In the genomic region with DNA sequence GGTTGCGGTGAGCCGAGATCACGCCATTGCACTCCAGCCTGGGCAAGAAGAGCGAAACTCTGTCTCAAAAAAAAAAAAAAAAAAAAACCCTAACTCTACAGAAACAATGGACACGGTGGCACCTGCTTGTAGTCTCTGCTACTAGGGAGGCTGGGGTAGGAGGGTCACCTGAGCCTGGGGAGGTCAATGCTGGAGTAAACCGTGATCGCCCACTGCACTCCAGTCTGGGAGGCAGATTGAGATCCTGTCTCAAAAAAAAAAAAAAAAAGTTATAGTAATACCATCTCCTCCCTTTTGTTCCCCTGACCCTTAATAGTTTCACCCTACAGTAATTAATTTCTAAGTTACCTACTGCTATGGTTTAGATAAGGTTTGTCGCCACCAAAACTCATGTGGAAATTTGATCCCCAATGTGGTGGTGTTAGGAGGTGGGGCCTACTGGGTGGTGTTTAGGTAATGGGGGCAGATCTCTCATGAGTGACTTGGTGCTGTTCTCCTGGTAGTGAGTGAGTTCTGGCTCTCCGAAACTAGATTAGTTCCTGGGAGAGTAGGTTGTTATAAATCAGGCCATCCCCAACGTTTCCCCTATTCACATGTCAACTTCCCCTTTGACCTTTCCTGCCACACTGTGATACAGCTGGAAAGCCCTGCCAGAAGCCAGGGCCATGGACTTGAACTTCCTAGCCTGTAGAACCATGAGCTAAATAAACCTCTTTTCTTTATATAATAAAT, we compare ENCODE assay signal across 17 cellular contexts. TPM values are rescaled to one million over a fixed set of nuclear protein-coding genes. Genes with fewer than 3 reads are reported as not detected.
DNase-seq lines count a peak whose midpoint lies in the region; ATAC-seq, FAIRE-seq and TF ChIP-seq lines count a peak whose summit lies in the region.
"Had no signal": no experiment of that assay in that cellular context is flagged by ENCODE, and none has a peak within 500 bp of the region (broad histone marks: within the 10 kb centered on the region; RNA-seq: fewer than 3 reads in every experiment).

No MANE protein-coding gene starts in this region.

- no peak for TF ChIP-seq EP300 in K562 (IDR thresholded peaks at IDR 0.05; ENCODE audit: low read length)

- no peak overlapping the region for H3K4me2 ChIP-seq in K562 (ENCODE audit: insufficient read depth, low read length)
- H3K4me2 ChIP-seq: KMS-11 had no signal

- peaks cover 2% of the 10 kb centered on the region for H3K36me3 Mint-ChIP-seq in progenitor cell of endocrine pancreas (ENCODE audit: insufficient read depth)
- H3K36me3 Mint-ChIP-seq in type B pancreatic cell = no peaks in the 10 kb centered on the region

- no peak for TF ChIP-seq POLR2A in GM12891 (IDR thresholded peaks at IDR 0.05; ENCODE audit: low read depth, low read length)
- no peak for TF ChIP-seq POLR2A in K562 (conservative IDR thresholded peaks at IDR 0.05)
- no peak for TF ChIP-seq POLR2A in GM18505 (IDR thresholded peaks at IDR 0.05; ENCODE audit: borderline replicate concordance, extremely low read depth, insufficient read depth, insufficient read length)

- H3K27me3 ChIP-seq in K562 (ENCODE audit: control insufficient read depth in 2 of 2, insufficient read depth in 2 of 2, low read length in 2 of 2) = no peaks in the 10 kb centered on the region

- no peak overlapping the region for H3K4me3 Mint-ChIP-seq in progenitor cell of endocrine pancreas (ENCODE audit: low read depth)
- H3K4me3 Mint-ChIP-seq in type B pancreatic cell = no peak overlapping the region
- H3K4me3 Mint-ChIP-seq: CD4-positive, alpha-beta memory T cell had no signal

- no peak overlapping the region for H3K27ac ChIP-seq in HEK293 (ENCODE audit: extremely low read depth, low read depth, low read length)
- H3K27ac ChIP-seq in K562 (ENCODE audit: extremely low read depth, low read depth, low read length) = no peak overlapping the region
- H3K27ac ChIP-seq: KMS-11 had no signal

- TF ChIP-seq CTCF in HEK293 (tag by site-specific recombination; IDR thresholded peaks at IDR 0.05) (no peak), K562 (IDR thresholded peaks at IDR 0.05 in 2 of 3, conservative IDR thresholded peaks at IDR 0.05 in 1 of 3; ENCODE audit: insufficient read depth in 2 of 3, low read depth in 1 of 3, low read length in 3 of 3) (no peak), progenitor cell of endocrine pancreas (IDR thresholded peaks at IDR 0.05; ENCODE audit: unreplicated experiment) (no peak), type B pancreatic cell (conservative IDR thresholded peaks at IDR 0.05) (no peak)

- in situ Hi-C loops in K562 (cut with MboI) = no loop called here

- H3K27me3 Mint-ChIP-seq in progenitor cell of endocrine pancreas = no peaks in the 10 kb centered on the region
- no peaks in the 10 kb centered on the region for H3K27me3 Mint-ChIP-seq in type B pancreatic cell
- H3K27me3 Mint-ChIP-seq: CD4-positive, alpha-beta memory T cell had no signal

- peaks cover 0 to 9% of the 10 kb centered on the region in 2 experiments; a peak in 1 of 3 replicates for H3K36me3 ChIP-seq in HEK293 (ENCODE audit: control insufficient read depth in 2 of 2, insufficient read depth in 1 of 2, low read length in 2 of 2)
- peaks cover 13% of the 10 kb centered on the region; the same call in 1 of the 3 replicates for H3K36me3 ChIP-seq in K562 (ENCODE audit: control insufficient read depth, insufficient read depth, low read length)

- H3K9me1 ChIP-seq in K562 (ENCODE audit: control insufficient read depth, insufficient read depth, low read length) = no peaks in the 10 kb centered on the region

- H3K4me1 Mint-ChIP-seq in progenitor cell of endocrine pancreas (ENCODE audit: low read depth) (peaks cover 2% of the 10 kb centered on the region), type B pancreatic cell (ENCODE audit: unreplicated experiment) (peaks cover 12% of the 10 kb centered on the region)

- no peak for DNase-seq in GM12891 (ENCODE audit: insufficient read length, low spot score)
- DNase-seq in K562 (ENCODE audit: extremely low read depth in 1 of 4, low spot score in 3 of 4) = peak in 3 of 4 experiments; percentile 11 to 68 (median 23)
- DNase-seq in progenitor cell of endocrine pancreas (ENCODE audit: low spot score, unreplicated experiment) = no peak
- no peak for DNase-seq in NCI-H1105 treated with DMSO at 0.1 percent for 48 hours (lab: John Stamatoyannopoulos, UW)
- no peak for DNase-seq in type B pancreatic cell (ENCODE audit: extremely low spot score, unreplicated experiment)
- DNase-seq: CD4-positive, alpha-beta memory T cell; NCI-H1105; NCI-H1694 treated with DMSO at 0.1 percent for 48 hours; NCI-H2107; NCI-H2227 treated with DMSO at 0.1 percent for 48 hours; NCI-H524 had no signal

- no peaks in the 10 kb centered on the region for H3K4me1 ChIP-seq in HEK293 (ENCODE audit: control insufficient read depth, insufficient read depth, low read length)
- H3K4me1 ChIP-seq in K562 (replicated peaks in 1 of 2; ENCODE audit: control insufficient read depth in 2 of 2, insufficient read depth in 2 of 2, low read length in 2 of 2) = peaks cover 6 to 7% of the 10 kb centered on the region in 2 experiments; a peak in 4 of 5 replicates

- CTCF ChIA-PET in HEK293 (lab: Yijun Ruan, JAX) (no interaction called here), K562 (lab: Yijun Ruan, JAX; ENCODE audit: low intra/inter-chr PET ratio) (no interaction called here)

- peak; percentile 16 for FAIRE-seq in GM12891 (lab: Jason Lieb, UNC)
- FAIRE-seq in K562 (lab: Jason Lieb, UNC) = peak; percentile 66

- no peak overlapping the region for H3K9ac ChIP-seq in K562 (ENCODE audit: insufficient read depth in 1 of 2, low read depth in 2 of 2, low read length in 2 of 2)
- H3K9ac ChIP-seq: KMS-11 had no signal

- no peak overlapping the region for H2AFZ ChIP-seq in K562 (ENCODE audit: low read depth, low read length)

- H3K9me3 ChIP-seq in HEK293 (ENCODE audit: control insufficient read depth, insufficient read depth, low read depth, low read length) = no peaks in the 10 kb centered on the region
- no peaks in the 10 kb centered on the region for H3K9me3 ChIP-seq in K562 (replicated peaks; ENCODE audit: control insufficient read depth, insufficient read depth, low read depth, low read length)

- H3K79me2 ChIP-seq in K562 (ENCODE audit: control insufficient read depth, insufficient read depth, low read length) = peaks cover 81% of the 10 kb centered on the region

- no peak overlapping the region for H3K4me3 ChIP-seq in HEK293 (ENCODE audit: low read depth, low read length)
- H3K4me3 ChIP-seq in K562 = no peak overlapping the region

- no peaks in the 10 kb centered on the region; the same call in 1 of the 2 replicates for H4K20me1 ChIP-seq in K562 (replicated peaks; ENCODE audit: control insufficient read depth, insufficient read depth, low read length)

- TF ChIP-seq RAD21 in K562 (CRISPR knock-in tag; conservative IDR thresholded peaks at IDR 0.05 in 1 of 2, IDR thresholded peaks at IDR 0.05 in 1 of 2) = no peak

- 18% methylated on average over 5 of the region's 10 CpGs for WGBS in K562 (ENCODE audit: insufficient coverage, low coverage, missing lambda C conversion rate)

- BruUV-seq in K562 (replicated peaks; lab: Mats Ljungman, UMichigan) = no TSS peak

- POLR2A ChIA-PET in HEK293 (lab: Yijun Ruan, JAX) = interaction anchor here (0.6 to 1.3 kb wide), 2 partner anchors 13 to 188 kb away, joined by 3 to 5 read pairs; no protein-coding TSS in a partner anchor
- POLR2A ChIA-PET in K562 (lab: Yijun Ruan, JAX) = interaction anchor here (0.6 to 2.5 kb wide), 3 partner anchors 10 to 682 kb away, joined by 3 to 10 read pairs (median 3); a partner anchor contains a TSS

- ATAC-seq in K562 (peak; percentile 81), HG02973 (IDR thresholded peaks at IDR 0.05; ENCODE audit: unreplicated experiment) (no peak), GM18505 (IDR thresholded peaks at IDR 0.05; ENCODE audit: unreplicated experiment) (no peak)
- ATAC-seq: HCT116, Panc1 had no signal

- intact Hi-C loops in K562 (cut with micrococcal nuclease) = no loop called here

- H3K9me3 Mint-ChIP-seq in progenitor cell of endocrine pancreas (ENCODE audit: low read depth) = no peaks in the 10 kb centered on the region
- no peaks in the 10 kb centered on the region for H3K9me3 Mint-ChIP-seq in type B pancreatic cell
- H3K9me3 Mint-ChIP-seq: CD4-positive, alpha-beta memory T cell had no signal

- H3K27ac Mint-ChIP-seq in progenitor cell of endocrine pancreas (peak overlapping the region; percentile 86), type B pancreatic cell (no peak overlapping the region)

RNA-seq across cellular contexts. Expression of a gene that starts 9.8 kb away (rescaled TPM):
- 12.0 TPM for polyA plus RNA-seq in GM12891 (2012; ENCODE audit: low read depth, missing spikeins)
- total RNA-seq in K562 (2011; cell fraction: chromatin; rRNA removed; ENCODE audit: low replicate concordance) = 67.9 and 105 TPM in 2 replicates
- total RNA-seq in K562 (2011; cell fraction: nucleolus; rRNA removed) = 41.7 and 47.5 TPM in 2 replicates
- total RNA-seq in K562 (2011; cell fraction: nucleoplasm; rRNA removed) = 69.1 and 89.4 TPM in 2 replicates
- total RNA-seq in K562 (2014; rRNA removed) (11.6 and 13.6 TPM in 2 replicates), K562 (2014; rRNA removed; fragmentation: Illumina TruSeq; extraction: Trizol) (14.6 and 17.4 TPM in 2 replicates), K562 (2015; rRNA removed; fragmentation: Illumina TruSeq; extraction: Trizol) (15.5 and 17.5 TPM in 2 replicates), K562 (2021) (21.2 and 24.1 TPM in 2 replicates), progenitor cell of endocrine pancreas (26.8 and 30.5 TPM in 2 replicates), type B pancreatic cell (ENCODE audit: low replicate concordance) (18.4 and 19.0 TPM in 2 replicates)
- polyA plus RNA-seq in K562 (2011; rRNA removed) (23.6 and 37.6 TPM in 2 replicates), K562 (2014; fragmentation: Illumina TruSeq; extraction: Trizol) (20.8 and 24.8 TPM in 2 replicates), K562 (2014; fragmentation: Nextera tagmentation; extraction: Ambion mirVana) (1 to 10 TPM; 7.2 to 8.0 TPM), K562 (2014; rRNA removed) (15.4 and 20.1 TPM in 2 replicates)
- polyA plus RNA-seq in K562 (2011; cell fraction: cytosol; rRNA removed) = 26.7 and 30.1 TPM in 2 replicates
- polyA plus RNA-seq in K562 (2011; cell fraction: nucleus; rRNA removed) = 48.3 and 53.6 TPM in 2 replicates
- 17.4 and 33.7 TPM in 2 replicates for polyA plus RNA-seq in K562 (2012)
- 31.9 and 41.8 TPM in 2 replicates for polyA minus RNA-seq in K562 (2011; rRNA and poly(A)+ RNA removed)
- 13.6 and 19.1 TPM in 2 replicates for polyA minus RNA-seq in K562 (2011; cell fraction: cytosol; rRNA and poly(A)+ RNA removed)
- 13.2 and 26.5 TPM in 2 replicates for polyA minus RNA-seq in K562 (2011; cell fraction: nucleus; rRNA and poly(A)+ RNA removed)

RNA-seq across cellular contexts. Expression of a gene that starts 24.5 kb away (rescaled TPM):
- 102 TPM for polyA plus RNA-seq in GM12891 (2012; ENCODE audit: low read depth, missing spikeins)
- 32.7 and 51.8 TPM in 2 replicates for total RNA-seq in K562 (2011; cell fraction: chromatin; rRNA removed; ENCODE audit: low replicate concordance)
- total RNA-seq in K562 (2011; cell fraction: nucleolus; rRNA removed) = 40.4 and 41.1 TPM in 2 replicates
- total RNA-seq in K562 (2011; cell fraction: nucleoplasm; rRNA removed) = 47.8 and 68.1 TPM in 2 replicates
- total RNA-seq in K562 (2014; rRNA removed) (72.9 and 112 TPM in 2 replicates), K562 (2014; rRNA removed; fragmentation: Illumina TruSeq; extraction: Trizol) (48.5 and 53.3 TPM in 2 replicates), K562 (2015; rRNA removed; fragmentation: Illumina TruSeq; extraction: Trizol) (80.1 and 88.3 TPM in 2 replicates), K562 (2021) (145 and 149 TPM in 2 replicates), progenitor cell of endocrine pancreas (109 and 119 TPM in 2 replicates), type B pancreatic cell (ENCODE audit: low replicate concordance) (127 and 140 TPM in 2 replicates)
- polyA plus RNA-seq in K562 (2011; rRNA removed) (82.5 and 83.2 TPM in 2 replicates), K562 (2014; fragmentation: Illumina TruSeq; extraction: Trizol) (143 and 171 TPM in 2 replicates), K562 (2014; fragmentation: Nextera tagmentation; extraction: Ambion mirVana) (1 to 10 TPM; 3.9 to 7.2 TPM), K562 (2014; rRNA removed) (82.5 and 110 TPM in 2 replicates)
- 119 and 167 TPM in 2 replicates for polyA plus RNA-seq in K562 (2011; cell fraction: cytosol; rRNA removed)
- 47.8 and 62.7 TPM in 2 replicates for polyA plus RNA-seq in K562 (2011; cell fraction: nucleus; rRNA removed)
- 91.4 and 111 TPM in 2 replicates for polyA plus RNA-seq in K562 (2012)
- 36.0 and 46.5 TPM in 2 replicates for polyA minus RNA-seq in K562 (2011; rRNA and poly(A)+ RNA removed)
- 60.6 and 62.5 TPM in 2 replicates for polyA minus RNA-seq in K562 (2011; cell fraction: cytosol; rRNA and poly(A)+ RNA removed)
- polyA minus RNA-seq in K562 (2011; cell fraction: nucleus; rRNA and poly(A)+ RNA removed) = 12.4 and 16.3 TPM in 2 replicates

Comparison
In these comparisons a context has a peak if more than half of its experiments do, and no peak if none do; other contexts are left out.
1. DNase-seq: peak in K562 (3 of 4); none in GM12891 (single experiment), progenitor cell of endocrine pancreas (single experiment), NCI-H1105 treated with DMSO at 0.1 percent for 48 hours (single experiment) and type B pancreatic cell (single experiment).